ENCODE assay signal across 27 cellular contexts in genomic region chr6:113181164-113181563, GRCh38.
DNase-seq lines count a peak whose midpoint lies in the region; ATAC-seq, FAIRE-seq and TF ChIP-seq lines count a peak whose summit lies in the region.
"Had no signal": no experiment of that assay in that cellular context is flagged by ENCODE, and none has a peak within 500 bp of the region (broad histone marks: within the 10 kb centered on the region; RNA-seq: fewer than 3 reads in every experiment).

No MANE protein-coding gene starts in this region.

- no peaks in the 10 kb centered on the region for H3K79me1 ChIP-seq in neuronal stem cell (ENCODE audit: low read depth, low read length)

- no peak overlapping the region for H3K23ac ChIP-seq in neuronal stem cell (ENCODE audit: low read depth, low read length, poor library complexity)

- H2BK12ac ChIP-seq in neuronal stem cell (ENCODE audit: low read length): no peak overlapping the region

- H4K91ac ChIP-seq in neuronal stem cell (ENCODE audit: low read depth, low read length, poor library complexity): no peak overlapping the region

- peaks cover 40% of the 10 kb centered on the region for H3K4me1 Mint-ChIP-seq in astrocyte (ENCODE audit: low read depth, unreplicated experiment)
- peaks cover 0 to 1% (median 0%) of the 10 kb centered on the region in 7 donors for H3K4me1 Mint-ChIP-seq in naive thymus-derived CD4-positive, alpha-beta T cell
- H3K4me1 Mint-ChIP-seq: IgD-negative memory B cell, T-cell had no signal

- no peaks in the 10 kb centered on the region for H3K27me3 Mint-ChIP-seq in astrocyte (ENCODE audit: low read depth, unreplicated experiment)
- no peaks in the 10 kb centered on the region for H3K27me3 Mint-ChIP-seq in naive thymus-derived CD4-positive, alpha-beta T cell
- H3K27me3 Mint-ChIP-seq: IgD-negative memory B cell, T-cell had no signal

- no peak overlapping the region for H2AK5ac ChIP-seq in neuronal stem cell (ENCODE audit: low read depth, low read length)

- H3K27ac ChIP-seq in astrocyte (ENCODE audit: low read depth, low read length) (no peak overlapping the region), neuronal stem cell (replicated peaks; ENCODE audit: low read length) (no peak overlapping the region)
- H3K27ac ChIP-seq in naive thymus-derived CD4-positive, alpha-beta T cell (ENCODE audit: low read depth, low read length): no peak overlapping the region
- H3K27ac ChIP-seq: 22Rv1, KMS-11, RWPE1 had no signal

- WGBS in neuronal stem cell (ENCODE audit: extremely low coverage in 2 of 2, insufficient read length in 2 of 2, insufficient replicate concordance in 1 of 2), 2 donors: no CpG with 5 or more reads among the region's 3 CpGs

- intact Hi-C loops in naive thymus-derived CD4-positive, alpha-beta T cell (cut with micrococcal nuclease): no loop called here

- H2AFZ ChIP-seq in astrocyte (ENCODE audit: low read depth, low read length): no peak overlapping the region
- peak overlapping the region; percentile 60 for H2AFZ ChIP-seq in neuronal stem cell (ENCODE audit: low read length)

- no peak overlapping the region for H3K4ac ChIP-seq in neuronal stem cell (ENCODE audit: low read length)

- no peak overlapping the region for H2BK120ac ChIP-seq in neuronal stem cell (ENCODE audit: low read depth, low read length)

- H3K4me1 ChIP-seq in astrocyte (ENCODE audit: insufficient read depth, low read length) (peaks cover 33% of the 10 kb centered on the region), neuronal stem cell (ENCODE audit: control insufficient read depth in 2 of 2, insufficient read depth in 1 of 2, low read depth in 1 of 2, low read length in 2 of 2) (peaks cover 0 to 5% of the 10 kb centered on the region in 2 donors)
- H3K4me1 ChIP-seq in naive thymus-derived CD4-positive, alpha-beta T cell (ENCODE audit: control insufficient read depth in 2 of 2, insufficient read depth in 2 of 2, low read length in 2 of 2): no peaks in the 10 kb centered on the region

- POLR2A ChIA-PET in naive thymus-derived CD4-positive, alpha-beta T cell (lab: Charles Lee): no interaction called here

- H3K36me3 Mint-ChIP-seq in astrocyte (ENCODE audit: low read depth, unreplicated experiment): no peaks in the 10 kb centered on the region
- H3K36me3 Mint-ChIP-seq in naive thymus-derived CD4-positive, alpha-beta T cell: no peaks in the 10 kb centered on the region
- H3K36me3 Mint-ChIP-seq: T-cell had no signal

- H3K27ac Mint-ChIP-seq in astrocyte (ENCODE audit: unreplicated experiment): peak overlapping the region; percentile 14
- H3K27ac Mint-ChIP-seq in naive thymus-derived CD4-positive, alpha-beta T cell: no peak overlapping the region
- H3K27ac Mint-ChIP-seq: IgD-negative memory B cell, T-cell had no signal

- H3K79me2 ChIP-seq in astrocyte (ENCODE audit: insufficient read depth, low read length): no peaks in the 10 kb centered on the region

- no peak for FAIRE-seq in astrocyte (lab: Jason Lieb, UNC)
- FAIRE-seq: GM12891, H1 had no signal

- no peak overlapping the region for H3K4me3 ChIP-seq in astrocyte (ENCODE audit: insufficient read depth, low read depth, low read length)
- H3K4me3 ChIP-seq in neuronal stem cell (ENCODE audit: low read length in 2 of 2): no peak overlapping the region
- H3K4me3 ChIP-seq in naive thymus-derived CD4-positive, alpha-beta T cell (ENCODE audit: low read length): no peak overlapping the region

- H3K9me3 Mint-ChIP-seq in astrocyte (ENCODE audit: unreplicated experiment): no peaks in the 10 kb centered on the region
- H3K9me3 Mint-ChIP-seq in naive thymus-derived CD4-positive, alpha-beta T cell: peaks cover 0 to 17% (median 0%) of the 10 kb centered on the region in 11 donors

- H3K36me3 ChIP-seq in astrocyte (ENCODE audit: insufficient read depth, low read length) (no peaks in the 10 kb centered on the region), neuronal stem cell (replicated peaks in 1 of 2; ENCODE audit: control insufficient read depth in 2 of 2, insufficient read depth in 2 of 2, low read length in 2 of 2) (no peaks in the 10 kb centered on the region)
- H3K36me3 ChIP-seq in naive thymus-derived CD4-positive, alpha-beta T cell (ENCODE audit: control insufficient read depth in 2 of 3, insufficient read depth in 3 of 3, low read length in 3 of 3): no peaks in the 10 kb centered on the region

- H3K9me3 ChIP-seq in astrocyte (ENCODE audit: insufficient read depth, low read depth, low read length) (no peaks in the 10 kb centered on the region), neuronal stem cell (replicated peaks in 1 of 2; ENCODE audit: control insufficient read depth in 2 of 2, insufficient read depth in 1 of 2, low read depth in 1 of 2, low read length in 2 of 2) (peaks cover 0 to 8% of the 10 kb centered on the region in 2 donors)
- no peaks in the 10 kb centered on the region for H3K9me3 ChIP-seq in naive thymus-derived CD4-positive, alpha-beta T cell (ENCODE audit: control insufficient read depth in 2 of 3, low read length in 3 of 3)

- H2BK15ac ChIP-seq in neuronal stem cell (ENCODE audit: low read length): no peak overlapping the region

- DNase-seq in DMS53 (lab: John Stamatoyannopoulos, UW): peak; percentile 6
- DNase-seq in DMS53 treated with DMSO at 0.1 percent for 48 hours (lab: John Stamatoyannopoulos, UW; ENCODE audit: unreplicated experiment): no peak
- DNase-seq in DMS79 treated with DMSO at 0.1 percent for 48 hours (lab: John Stamatoyannopoulos, UW): peak; percentile 83
- DNase-seq in astrocyte (ENCODE audit: low read depth): no peak
- no peak for DNase-seq in neuronal stem cell (ENCODE audit: low spot score)
- no peak for DNase-seq in activated effector memory CD4-positive, alpha-beta T cell treated with Interleukin-2 at 50 U/mL for 16 hours
- DNase-seq in naive thymus-derived CD4-positive, alpha-beta T cell: no peak
- DNase-seq: Calu3, EL, GF-D8, HCEC 1CT, MM.1S, NCI-H1694, NCI-H2081, NCI-H2171 treated with DMSO at 0.1 percent for 48 hours, NCI-H446 treated with DMSO at 0.1 percent for 48 hours, NCI-H526, NCI-H82, SHP77, T-cell had no signal

- H3K4me2 ChIP-seq in astrocyte (ENCODE audit: low read length): no peak overlapping the region
- no peak overlapping the region for H3K4me2 ChIP-seq in neuronal stem cell (ENCODE audit: insufficient read depth, low read length, poor library complexity, severe bottlenecking)
- H3K4me2 ChIP-seq: KMS-11 had no signal

- H2BK5ac ChIP-seq in neuronal stem cell (ENCODE audit: low read length): no peak overlapping the region

- no peak overlapping the region for H4K8ac ChIP-seq in neuronal stem cell (ENCODE audit: low read depth, low read length)

- no peak for ATAC-seq in naive thymus-derived CD4-positive, alpha-beta T cell
- no peak for ATAC-seq in HG03520 (IDR thresholded peaks at IDR 0.05; ENCODE audit: unreplicated experiment)
- ATAC-seq: T-cell had no signal

- no peak overlapping the region for H3K14ac ChIP-seq in neuronal stem cell (ENCODE audit: low read length)

- CTCF ChIA-PET in naive thymus-derived CD4-positive, alpha-beta T cell (lab: Charles Lee): no interaction called here

- H4K20me1 ChIP-seq in astrocyte (ENCODE audit: insufficient read depth, low read length): no peaks in the 10 kb centered on the region

- H3K18ac ChIP-seq in neuronal stem cell (ENCODE audit: low read length): no peak overlapping the region

- H3K9ac ChIP-seq in astrocyte (ENCODE audit: low read length): no peak overlapping the region
- H3K9ac ChIP-seq in neuronal stem cell (ENCODE audit: low read depth, low read length, poor library complexity): no peak overlapping the region
- H3K9ac ChIP-seq: KMS-11 had no signal

- no peak overlapping the region for H3K4me3 Mint-ChIP-seq in astrocyte (ENCODE audit: unreplicated experiment)
- no peak overlapping the region for H3K4me3 Mint-ChIP-seq in naive thymus-derived CD4-positive, alpha-beta T cell
- H3K4me3 Mint-ChIP-seq: IgD-negative memory B cell, T-cell had no signal

- H3K27me3 ChIP-seq in astrocyte (ENCODE audit: insufficient read depth, low read length) (no peaks in the 10 kb centered on the region), neuronal stem cell (ENCODE audit: control insufficient read depth in 3 of 3, insufficient read depth in 3 of 3, low read depth in 1 of 3, low read length in 3 of 3) (no peaks in the 10 kb centered on the region)
- no peaks in the 10 kb centered on the region for H3K27me3 ChIP-seq in naive thymus-derived CD4-positive, alpha-beta T cell (ENCODE audit: control insufficient read depth in 2 of 2, insufficient read depth in 2 of 2, low read length in 2 of 2)

- no peak for TF ChIP-seq CTCF in astrocyte (IDR thresholded peaks at IDR 0.05; ENCODE audit: insufficient read depth, low read depth, low read length)

Comparison
In these comparisons a context has a peak if more than half of its experiments do, and no peak if none do; other contexts are left out.
1. DNase-seq: peak in DMS53 (single experiment) and DMS79 treated with DMSO at 0.1 percent for 48 hours (single experiment); none in DMS53 treated with DMSO at 0.1 percent for 48 hours (single experiment), astrocyte (single experiment), neuronal stem cell (single experiment), activated effector memory CD4-positive, alpha-beta T cell treated with Interleukin-2 at 50 U/mL for 16 hours (single experiment) and naive thymus-derived CD4-positive, alpha-beta T cell (0 of 9).